Comparison of ENCODE assay signal across 7 cellular contexts in genomic region chr2:210963386-210963785, GRCh38.
"Had no signal": no experiment of that assay in that cellular context is flagged by ENCODE, and none has a peak within 500 bp of the region (broad histone marks: within the 10 kb centered on the region; RNA-seq: fewer than 3 reads in every experiment).

No MANE protein-coding gene starts in this region.

- H3K4me2 ChIP-seq: GM23338 had no signal

- DNase-seq: H9, HCEC 1CT, KBM-7 had no signal

- ATAC-seq: GM23338 had no signal

- H3K4me3 ChIP-seq: GM23338 had no signal

- H2AFZ ChIP-seq: GM23338 had no signal

- FAIRE-seq: H1, H54, HTR-8/SVneo had no signal
